Comparison of ENCODE assay signal across 14 cellular contexts in the genomic region with DNA sequence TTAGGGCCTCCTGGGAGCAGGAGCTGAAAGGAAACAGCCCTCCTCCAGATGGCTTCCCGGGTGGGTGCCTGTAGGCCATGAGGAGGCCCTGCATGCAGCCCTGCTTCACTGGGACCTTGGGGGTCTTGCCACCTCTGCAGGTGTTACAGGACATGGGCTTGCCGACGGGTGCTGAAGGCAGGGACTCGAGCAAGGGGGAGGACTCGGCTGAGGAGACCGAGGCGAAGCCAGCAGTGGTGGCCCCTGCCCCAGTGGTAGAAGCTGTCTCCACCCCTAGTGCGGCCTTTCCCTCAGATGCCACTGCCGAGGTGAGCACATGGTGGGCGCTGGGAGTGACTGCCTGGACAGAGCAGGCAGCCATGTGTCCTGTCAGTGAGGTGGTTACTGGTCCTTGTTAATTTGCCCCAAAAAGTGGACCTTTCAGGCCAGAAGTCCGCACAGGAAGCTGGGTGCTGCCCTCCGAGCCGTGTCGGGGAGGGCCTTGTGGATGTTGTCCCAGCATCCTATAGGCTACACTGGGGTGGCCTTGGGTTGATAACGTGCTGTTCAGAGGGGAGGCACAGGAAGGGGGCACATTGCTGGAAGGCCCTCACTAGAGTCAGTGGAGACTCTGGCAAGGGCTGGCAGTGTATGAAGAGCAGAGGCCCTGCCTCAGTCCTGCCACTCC.
"Had no signal": no experiment of that assay in that cellular context is flagged by ENCODE, and none has a peak within 500 bp of the region (broad histone marks: within the 10 kb centered on the region; RNA-seq: fewer than 3 reads in every experiment).

No MANE protein-coding gene starts in this region.

- DNase-seq: activated CD4-positive, alpha-beta T cell treated with anti-CD3 and anti-CD28 coated beads, Interleukin-2, amount 50 U/mL, for 4 hours; activated gamma-delta T cell treated with Interleukin-2 at 50 U/mL for 16 hours; activated naive CD8-positive, alpha-beta T cell treated with anti-CD3 and anti-CD28 coated beads, Interleukin-2, amount 10 ng/mL, durations not matched to agents 7 days and 5 days; activated T-cell treated with anti-CD3 and anti-CD28 coated beads, Interleukin-2, amount 50 U/mL, for 72 hours; foreskin keratinocyte; left cardiac atrium; naive thymus-derived CD4-positive, alpha-beta T cell; stimulated activated CD4-positive, alpha-beta T cell treated with anti-CD3 and anti-CD28 coated beads, Interleukin-2, amount 100 ng/mL, for 48 hours; stimulated activated CD8-positive, alpha-beta memory T cell treated with anti-CD3 and anti-CD28 coated beads, Interleukin-4, amount 100 ng/mL, for 48 hours; upper lobe of left lung had no signal

- H3K27ac Mint-ChIP-seq: activated naive CD8-positive, alpha-beta T cell treated with anti-CD3 and anti-CD28 coated beads, Interleukin-2, amount 10 ng/mL, durations not matched to agents 7 days and 5 days; activated T-cell treated with anti-CD3 and anti-CD28 coated beads, Interleukin-2, amount 50 U/mL, for 72 hours; stimulated activated naive CD8-positive, alpha-beta T cell treated with anti-CD3 and anti-CD28 coated beads, Interleukin-15, Interleukin-2, amounts not matched to agents 100 ng/mL and 50 ng/mL, for 24 hours had no signal

- H3K27ac ChIP-seq: ascending aorta, foreskin keratinocyte, upper lobe of left lung had no signal

- H3K4me1 Mint-ChIP-seq: activated naive CD8-positive, alpha-beta T cell treated with anti-CD3 and anti-CD28 coated beads, Interleukin-2, amount 10 ng/mL, durations not matched to agents 7 days and 5 days; naive thymus-derived CD4-positive, alpha-beta T cell had no signal

- H3K27me3 ChIP-seq: ascending aorta, foreskin keratinocyte, upper lobe of left lung had no signal

- H3K27me3 Mint-ChIP-seq: activated naive CD8-positive, alpha-beta T cell treated with anti-CD3 and anti-CD28 coated beads, Interleukin-2, amount 10 ng/mL, durations not matched to agents 7 days and 5 days; naive thymus-derived CD4-positive, alpha-beta T cell; stimulated activated naive CD8-positive, alpha-beta T cell treated with anti-CD3 and anti-CD28 coated beads, Interleukin-15, Interleukin-2, amounts not matched to agents 100 ng/mL and 50 ng/mL, for 24 hours had no signal

- H3K4me3 Mint-ChIP-seq: activated naive CD8-positive, alpha-beta T cell treated with anti-CD3 and anti-CD28 coated beads, Interleukin-2, amount 10 ng/mL, durations not matched to agents 7 days and 5 days; activated T-cell treated with anti-CD3 and anti-CD28 coated beads, Interleukin-2, amount 50 U/mL, for 72 hours; naive thymus-derived CD4-positive, alpha-beta T cell; stimulated activated naive CD8-positive, alpha-beta T cell treated with anti-CD3 and anti-CD28 coated beads, Interleukin-15, Interleukin-2, amounts not matched to agents 100 ng/mL and 50 ng/mL, for 24 hours had no signal

- H3K4me3 ChIP-seq: ascending aorta, lung, upper lobe of left lung had no signal

- H3K4me1 ChIP-seq: ascending aorta, foreskin keratinocyte, upper lobe of left lung had no signal

- H3K9me3 ChIP-seq: ascending aorta, upper lobe of left lung had no signal

- ATAC-seq: activated CD4-positive, CD25-positive, alpha-beta regulatory T cell treated with anti-CD3 and anti-CD28 coated beads, Interleukin-2, amount 50 U/mL, for 24 hours; activated T-cell treated with anti-CD3 and anti-CD28 coated beads, Interleukin-2, amount 50 U/mL, for 72 hours; foreskin keratinocyte; left cardiac atrium; naive thymus-derived CD4-positive, alpha-beta T cell had no signal

- H3K9me3 Mint-ChIP-seq: activated naive CD8-positive, alpha-beta T cell treated with anti-CD3 and anti-CD28 coated beads, Interleukin-2, amount 10 ng/mL, durations not matched to agents 7 days and 5 days; activated T-cell treated with anti-CD3 and anti-CD28 coated beads, Interleukin-2, amount 50 U/mL, for 72 hours; naive thymus-derived CD4-positive, alpha-beta T cell; stimulated activated naive CD8-positive, alpha-beta T cell treated with anti-CD3 and anti-CD28 coated beads, Interleukin-15, Interleukin-2, amounts not matched to agents 100 ng/mL and 50 ng/mL, for 24 hours had no signal
